Comparison of ENCODE assay signal across 9 cellular contexts in the genomic region with DNA sequence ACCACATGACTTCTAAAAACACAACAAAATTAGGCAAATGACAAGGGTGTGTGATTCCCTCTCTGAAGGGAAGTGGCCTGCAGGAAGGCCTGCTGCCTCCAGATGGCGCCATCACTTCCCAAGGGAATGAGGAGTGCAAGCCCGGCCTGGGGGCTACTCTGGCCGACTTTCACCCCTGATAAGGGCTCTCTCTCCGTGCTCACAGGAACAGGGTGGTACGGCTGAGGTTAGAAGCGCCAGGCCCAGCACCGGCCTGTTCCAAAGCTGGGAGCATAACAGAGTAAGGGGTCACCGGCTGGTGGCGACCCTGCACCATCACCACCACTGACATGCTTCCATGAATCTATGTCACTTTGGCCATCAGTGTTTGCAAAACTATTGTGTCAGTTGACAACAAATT. TPM values are rescaled to one million over a fixed set of nuclear protein-coding genes. Genes with fewer than 3 reads are reported as not detected.
DNase-seq lines count a peak whose midpoint lies in the region; ATAC-seq, FAIRE-seq and TF ChIP-seq lines count a peak whose summit lies in the region.
"Had no signal": no experiment of that assay in that cellular context is flagged by ENCODE, and none has a peak within 500 bp of the region (broad histone marks: within the 10 kb centered on the region; RNA-seq: fewer than 3 reads in every experiment).

No MANE protein-coding gene starts in this region.

- H3K36me3 ChIP-seq in RWPE2 (ENCODE audit: low read depth) = no peaks in the 10 kb centered on the region
- H3K36me3 ChIP-seq in pancreas = no peaks in the 10 kb centered on the region
- H3K36me3 ChIP-seq in effector memory CD4-positive, alpha-beta T cell (ENCODE audit: control insufficient read depth, insufficient read depth, low read length) = no peaks in the 10 kb centered on the region
- no peaks in the 10 kb centered on the region for H3K36me3 ChIP-seq in CD4-positive, alpha-beta memory T cell (ENCODE audit: insufficient read depth, low read length)

- no peak overlapping the region for H3K4me3 Mint-ChIP-seq in CD4-positive, alpha-beta memory T cell

- ATAC-seq in RWPE2 (ENCODE audit: low read depth) = no peak
- ATAC-seq in pancreas = peak in 3 of 4 donors; percentile 45 to 75 (median 66)
- ATAC-seq in GM21737 (IDR thresholded peaks at IDR 0.05; ENCODE audit: unreplicated experiment) = no peak

- no peaks in the 10 kb centered on the region for H3K9me3 Mint-ChIP-seq in CD4-positive, alpha-beta memory T cell

- TF ChIP-seq CTCF in GM12875 (IDR thresholded peaks at IDR 0.05; ENCODE audit: borderline replicate concordance, insufficient read depth, low read depth, low read length) (peak; percentile 82), RWPE2 (IDR thresholded peaks at IDR 0.05; ENCODE audit: poor library complexity, severe bottlenecking) (peak; percentile 73), pancreas (IDR thresholded peaks at IDR 0.05) (peak; percentile 60 to 71 (median 67))

- WGBS in pancreas, 2 donors = 55% methylated on average over 9 of the region's 9 CpGs

- no peaks in the 10 kb centered on the region for H3K36me3 Mint-ChIP-seq in CD4-positive, alpha-beta memory T cell

- CTCF ChIA-PET in CD4-positive, alpha-beta memory T cell (lab: Charles Lee; ENCODE audit: partially characterized antibody) = interaction anchor here (1.3 kb wide), 1 partner anchor 20 kb away, joined by 3 read pairs; no protein-coding TSS in a partner anchor

- intact Hi-C loops in pancreas (cut with DNase I) = no loop called here
- intact Hi-C loops in CD4-positive, alpha-beta memory T cell (cut with micrococcal nuclease) = no loop called here

- DNase-seq in AML-193 (lab: John Stamatoyannopoulos, UW) (peak; percentile 32 to 39), RWPE2 (ENCODE audit: low spot score) (no peak), fibroblast of peridontal ligament (ENCODE audit: extremely low read depth) (peak; percentile 19), pancreas (peak in 3 of 6 donors; percentile 33 to 79 (median 35))
- DNase-seq in effector memory CD4-positive, alpha-beta T cell = no peak
- DNase-seq in CD4-positive, alpha-beta memory T cell = no peak

- no peaks in the 10 kb centered on the region for H3K27me3 ChIP-seq in RWPE2 (ENCODE audit: insufficient read depth, poor library complexity, severe bottlenecking)
- H3K27me3 ChIP-seq in pancreas = no peaks in the 10 kb centered on the region
- no peaks in the 10 kb centered on the region for H3K27me3 ChIP-seq in effector memory CD4-positive, alpha-beta T cell (replicated peaks; ENCODE audit: control insufficient read depth, insufficient read depth, low read length, poor library complexity, severe bottlenecking)
- no peaks in the 10 kb centered on the region for H3K27me3 ChIP-seq in CD4-positive, alpha-beta memory T cell (ENCODE audit: insufficient read depth, low read length)

- no peaks in the 10 kb centered on the region for H3K4me1 ChIP-seq in RWPE2 (ENCODE audit: insufficient read depth, poor library complexity, severe bottlenecking)
- no peaks in the 10 kb centered on the region for H3K4me1 ChIP-seq in pancreas
- no peaks in the 10 kb centered on the region for H3K4me1 ChIP-seq in effector memory CD4-positive, alpha-beta T cell (ENCODE audit: control insufficient read depth, insufficient read depth, low read length, poor library complexity, severe bottlenecking)
- H3K4me1 ChIP-seq in CD4-positive, alpha-beta memory T cell (ENCODE audit: insufficient read depth, low read length) = no peaks in the 10 kb centered on the region

- H3K9me3 ChIP-seq in RWPE2 (ENCODE audit: severe bottlenecking) (no peaks in the 10 kb centered on the region), pancreas (no peaks in the 10 kb centered on the region)
- H3K9me3 ChIP-seq in effector memory CD4-positive, alpha-beta T cell (ENCODE audit: control insufficient read depth, low read length) = no peaks in the 10 kb centered on the region
- H3K9me3 ChIP-seq in CD4-positive, alpha-beta memory T cell (ENCODE audit: control insufficient read depth in 1 of 2, low read length in 2 of 2) = no peaks in the 10 kb centered on the region

- no peak for FAIRE-seq in pancreas (lab: Jason Lieb, UNC)

- no peaks in the 10 kb centered on the region for H3K27me3 Mint-ChIP-seq in CD4-positive, alpha-beta memory T cell

- H3K27ac ChIP-seq in RWPE2 (ENCODE audit: poor library complexity, severe bottlenecking) = no peak overlapping the region
- H3K27ac ChIP-seq in pancreas = no peak overlapping the region
- no peak overlapping the region for H3K27ac ChIP-seq in effector memory CD4-positive, alpha-beta T cell (ENCODE audit: insufficient read depth, low read length, poor library complexity, severe bottlenecking)
- H3K27ac ChIP-seq in CD4-positive, alpha-beta memory T cell (ENCODE audit: low read depth, low read length) = no peak overlapping the region

- H3K27ac Mint-ChIP-seq in CD4-positive, alpha-beta memory T cell = no peak overlapping the region

- POLR2A ChIA-PET in CD4-positive, alpha-beta memory T cell (lab: Charles Lee; ENCODE audit: partially characterized antibody) = no interaction called here

- H3K4me1 Mint-ChIP-seq in CD4-positive, alpha-beta memory T cell = no peaks in the 10 kb centered on the region

- no peak overlapping the region for H3K4me3 ChIP-seq in GM12875 (ENCODE audit: low read depth, low read length)
- no peak overlapping the region for H3K4me3 ChIP-seq in RWPE2 (ENCODE audit: severe bottlenecking)
- H3K4me3 ChIP-seq in pancreas = no peak overlapping the region
- no peak overlapping the region for H3K4me3 ChIP-seq in effector memory CD4-positive, alpha-beta T cell (ENCODE audit: insufficient read depth, low read depth, low read length, poor library complexity, severe bottlenecking)
- H3K4me3 ChIP-seq in CD4-positive, alpha-beta memory T cell (ENCODE audit: low read length in 2 of 2) = no peak overlapping the region

RNA-seq across cellular contexts. Expression of gene RBP3, which starts 13.1 kb away (rescaled TPM):
- not detected for total RNA-seq in pancreas
- polyA plus RNA-seq in pancreas = not detected
- not detected for total RNA-seq in CD4-positive, alpha-beta memory T cell
- not detected for polyA plus RNA-seq in CD4-positive, alpha-beta memory T cell
- total RNA-seq: glomerular endothelial cell had no signal

RNA-seq across cellular contexts. Expression of gene ZNF488, which starts 22.8 kb away (rescaled TPM):
- under 1 TPM in 2 of 6 donors, not detected in 4; 0.09 to 0.16 TPM for total RNA-seq in pancreas
- not detected for polyA plus RNA-seq in pancreas
- not detected for total RNA-seq in CD4-positive, alpha-beta memory T cell
- under 1 TPM in 1 of 2 donors, not detected in 1; 0.20 TPM for polyA plus RNA-seq in CD4-positive, alpha-beta memory T cell
- total RNA-seq: glomerular endothelial cell had no signal

RNA-seq across cellular contexts. Expression of gene GDF2, which starts 39.0 kb away (rescaled TPM):
- not detected for total RNA-seq in pancreas
- not detected for polyA plus RNA-seq in pancreas
- not detected for total RNA-seq in CD4-positive, alpha-beta memory T cell
- polyA plus RNA-seq in CD4-positive, alpha-beta memory T cell = not detected
- total RNA-seq: glomerular endothelial cell had no signal

Comparison
In these comparisons a context has a peak if more than half of its experiments do, and no peak if none do; other contexts are left out.
1. DNase-seq: peak in AML-193 (2 of 2) and fibroblast of peridontal ligament (single experiment); none in RWPE2 (single experiment), effector memory CD4-positive, alpha-beta T cell (0 of 3) and CD4-positive, alpha-beta memory T cell (0 of 5).
2. ATAC-seq: peak in pancreas (3 of 4); none in RWPE2 (single experiment) and GM21737 (single experiment).
3. Peak in every context shown above with its lines, with median percentiles within 50 percentile points of each other: CTCF ChIP-seq.